ENCODE assay signal across 1 cellular context in genomic region chr1:32798679-32799416, GRCh38.
TF ChIP-seq lines count a peak whose summit lies in the region.

No MANE protein-coding gene starts in this region.

TF ChIP-seq in K562, 482 proteins besides CTCF, POLR2A, EP300 and RAD21:
- TF ChIP-seq POLR2H (tag; IDR thresholded peaks at IDR 0.05; ENCODE audit: low read depth) (0 out of 2 replicates have a peak, but pooled peaks have one; percentile 2), XRCC5 (IDR thresholded peaks at IDR 0.05; ENCODE audit: low read depth, low read length) (no peak), GABPA (tag; conservative IDR thresholded peaks at IDR 0.05; ENCODE audit: low read depth) (no peak), NKRF (IDR thresholded peaks at IDR 0.05; ENCODE audit: borderline replicate concordance) (0 out of 2 replicates have a peak, but pooled peaks have one; percentile 16), THRAP3 (IDR thresholded peaks at IDR 0.05; ENCODE audit: borderline replicate concordance) (no peak), NFYB (IDR thresholded peaks at IDR 0.05; ENCODE audit: extremely low read depth, insufficient read length) (no peak)
